ENCODE assay signal across 11 cellular contexts in genomic region chr20:39446397-39446796, GRCh38.
"Had no signal": no experiment of that assay in that cellular context is flagged by ENCODE, and none has a peak within 500 bp of the region (broad histone marks: within the 10 kb centered on the region; RNA-seq: fewer than 3 reads in every experiment).

No MANE protein-coding gene starts in this region.

- H3K27ac Mint-ChIP-seq: GM23338, H9, HFFc6 had no signal

- H2AFZ ChIP-seq: GM23248, GM23338 had no signal

- DNase-seq: GM23248, GOT3, H7, H9, HCEC 1CT, HFFc6 had no signal

- H3K9ac ChIP-seq: GM23248 had no signal

- ATAC-seq: GM23338, HCT116 had no signal

- H3K9me3 Mint-ChIP-seq: GM23338, H9 had no signal

- H3K27ac ChIP-seq: GM23248 had no signal

- H3K4me3 ChIP-seq: GM23248, GM23338, HAP-1 had no signal

- H3K4me2 ChIP-seq: GM23338 had no signal

- H3K4me3 Mint-ChIP-seq: GM23338, H9, HFFc6 had no signal

- H3K36me3 ChIP-seq: HAP-1 had no signal

- FAIRE-seq: H1, H54 had no signal

- H3K4me1 Mint-ChIP-seq: GM23338, H9 had no signal

- H3K9me3 ChIP-seq: HAP-1 had no signal

- H3K4me1 ChIP-seq: HAP-1 had no signal
